Comparison of ENCODE assay signal across 21 cellular contexts in genomic region chr17:67652433-67652832, GRCh38.
"Had no signal": no experiment of that assay in that cellular context is flagged by ENCODE, and none has a peak within 500 bp of the region (broad histone marks: within the 10 kb centered on the region; RNA-seq: fewer than 3 reads in every experiment).

No MANE protein-coding gene starts in this region.

- DNase-seq: activated CD4-positive, alpha-beta T cell treated with anti-CD3 and anti-CD28 coated beads for 1 hour; activated CD4-positive, alpha-beta T cell treated with anti-CD3 and anti-CD28 coated beads, Interleukin-2, amount 50 U/mL, for 1 hour; activated naive CD4-positive, alpha-beta T cell treated with Interleukin-2 at 50 U/mL for 16 hours; activated naive CD8-positive, alpha-beta T cell treated with anti-CD3 and anti-CD28 coated beads for 36 hours; activated T-cell treated with anti-CD3 and anti-CD28 coated beads, Interleukin-2, amount 50 U/mL, for 1 hour; central memory CD4-positive, alpha-beta T cell; esophagus squamous epithelium; gastrocnemius medialis; hippocampal formation; left ventricle myocardium superior; midbrain; psoas muscle; spleen; stimulated activated CD4-positive, alpha-beta T cell treated with anti-CD3 and anti-CD28 coated beads, Interleukin-4, amount 100 ng/mL, for 1 hour; stimulated activated naive CD8-positive, alpha-beta T cell treated with anti-CD3 and anti-CD28 coated beads, Interleukin-15, Interleukin-2, amounts not matched to agents 100 U/mL and 50 U/mL, for 24 hours; upper lobe of right lung had no signal

- H3K27me3 Mint-ChIP-seq: activated naive CD8-positive, alpha-beta T cell treated with anti-CD3 and anti-CD28 coated beads for 36 hours had no signal

- H3K4me3 ChIP-seq: esophagus squamous epithelium, gastrocnemius medialis, ovary, psoas muscle, right atrium auricular region, spleen, upper lobe of right lung had no signal

- H3K27ac ChIP-seq: esophagus squamous epithelium, gastrocnemius medialis, neutrophil, ovary, psoas muscle, right atrium auricular region, upper lobe of right lung had no signal

- H3K36me3 ChIP-seq: gastrocnemius medialis, neutrophil, ovary, right atrium auricular region, upper lobe of right lung had no signal

- H3K9me3 ChIP-seq: esophagus squamous epithelium, gastrocnemius medialis, neutrophil, ovary, psoas muscle, right atrium auricular region, upper lobe of right lung had no signal

- H3K9me3 Mint-ChIP-seq: nephron had no signal

- H3K4me3 Mint-ChIP-seq: activated naive CD8-positive, alpha-beta T cell treated with anti-CD3 and anti-CD28 coated beads for 36 hours; nephron had no signal

- H3K4me1 ChIP-seq: gastrocnemius medialis, upper lobe of right lung had no signal

- H3K27ac Mint-ChIP-seq: activated naive CD8-positive, alpha-beta T cell treated with anti-CD3 and anti-CD28 coated beads for 36 hours; activated T-helper 2 cell treated with anti-CD3 and anti-CD28 coated beads, Interferon-gamma antibody, Interleukin-2, Interleukin-4, amounts not matched to agents 10 μg/mL and 5 μg/mL and 100 μg/mL, durations not matched to agents 14 hours and 24 hours and 36 hours; nephron had no signal

- H3K27me3 ChIP-seq: esophagus squamous epithelium, gastrocnemius medialis, neutrophil, ovary, right atrium auricular region, spleen, upper lobe of right lung had no signal

- ATAC-seq: gastrocnemius medialis; left ventricle myocardium superior; psoas muscle; stimulated activated naive CD8-positive, alpha-beta T cell treated with anti-CD3 and anti-CD28 coated beads, Interleukin-15, Interleukin-2, amounts not matched to agents 100 U/mL and 50 U/mL, for 24 hours; upper lobe of right lung had no signal
